ENCODE assay signal across 9 cellular contexts in genomic region chr7:100540073-100540723, GRCh38. TPM values are rescaled to one million over a fixed set of nuclear protein-coding genes. Genes with fewer than 3 reads are reported as not detected.
DNase-seq lines count a peak whose midpoint lies in the region; ATAC-seq and TF ChIP-seq lines count a peak whose summit lies in the region.
"Had no signal": no experiment of that assay in that cellular context is flagged by ENCODE, and none has a peak within 500 bp of the region (broad histone marks: within the 10 kb centered on the region; RNA-seq: fewer than 3 reads in every experiment).

No MANE protein-coding gene starts in this region.

- peak overlapping the region; percentile 75 for H3K9ac ChIP-seq in SU-DHL-6 (ENCODE audit: low read length)

- CTCF ChIA-PET in GM10248 (lab: Yijun Ruan, JAX), result interaction anchor here (0.9 to 3.4 kb wide), 2 partner anchors 9 to 35 kb away, joined by 3 to 14 read pairs; no protein-coding TSS in a partner anchor

- no peaks in the 10 kb centered on the region for H4K20me1 ChIP-seq in SU-DHL-6 (ENCODE audit: low read depth, low read length)

- H3F3A ChIP-seq in SU-DHL-6 (ENCODE audit: insufficient read depth), result no peaks in the 10 kb centered on the region

- no peaks in the 10 kb centered on the region for H3K9me2 ChIP-seq in SU-DHL-6 (replicated peaks; ENCODE audit: insufficient read depth, low read length)

- peaks cover 0 to 41% (median 38%) of the 10 kb centered on the region in 4 donors for H3K4me1 ChIP-seq in sigmoid colon

- TF ChIP-seq CTCF in GM12865 (IDR thresholded peaks at IDR 0.05; ENCODE audit: insufficient read depth, low read depth, low read length, missing control alignments) (no peak), SU-DHL-6 (IDR thresholded peaks at IDR 0.05; ENCODE audit: insufficient read depth, low read length, poor library complexity, severe bottlenecking) (no peak), foreskin fibroblast (IDR thresholded peaks at IDR 0.05; ENCODE audit: low read depth, low read length) (no peak), sigmoid colon (IDR thresholded peaks at IDR 0.05) (no peak), GM10248 (IDR thresholded peaks at IDR 0.05; ENCODE audit: control extremely low read depth, extremely low read depth, low read depth, missing control alignments) (no peak)

- no peaks in the 10 kb centered on the region for H3K79me2 ChIP-seq in SU-DHL-6 (ENCODE audit: insufficient read depth, low read length)

- no peak overlapping the region for H3K27ac ChIP-seq in SU-DHL-6 (ENCODE audit: low read depth, low read length)
- peak overlapping the region in 2 of 4 donors; percentile 83 for H3K27ac ChIP-seq in sigmoid colon

- intact Hi-C loops in sigmoid colon (cut with DNase I), result loop anchor here (2.0 kb wide), 1 partner anchor 61 kb away; the partner anchor contains the start of gene TSC22D4

- H2AFZ ChIP-seq in SU-DHL-6 (ENCODE audit: low read depth, low read length, severe bottlenecking), result no peak overlapping the region

- ATAC-seq in GM21381 (IDR thresholded peaks at IDR 0.05; ENCODE audit: unreplicated experiment), result no peak
- no peak for ATAC-seq in GM18520 (IDR thresholded peaks at IDR 0.05; ENCODE audit: unreplicated experiment)

- POLR2A ChIA-PET in GM10248 (lab: Yijun Ruan, JAX), result no interaction called here

- TF ChIP-seq POLR2A in sigmoid colon (IDR thresholded peaks at IDR 0.05), result no peak

- 10 to 48% methylated on average over 6 of the region's 6 CpGs for WGBS in sigmoid colon, 2 donors

- no peak for TF ChIP-seq EP300 in sigmoid colon (IDR thresholded peaks at IDR 0.05)

- peak overlapping the region; percentile 65 for H3K4me2 ChIP-seq in SU-DHL-6 (ENCODE audit: low read depth, low read length, poor library complexity, severe bottlenecking)

- H3K4me3 ChIP-seq in GM12865 (ENCODE audit: low read depth, low read length) (peak overlapping the region; percentile 69), SU-DHL-6 (ENCODE audit: insufficient read depth, low read length, poor library complexity, severe bottlenecking) (peak overlapping the region; percentile 75), foreskin fibroblast (ENCODE audit: low read depth in 1 of 2, low read length in 2 of 2) (peak overlapping the region; percentile 65 to 72), sigmoid colon (peak overlapping the region; percentile 63 to 91 (median 80))

- no peaks in the 10 kb centered on the region for H3K36me3 ChIP-seq in SU-DHL-6 (ENCODE audit: low read length)
- no peaks in the 10 kb centered on the region for H3K36me3 ChIP-seq in sigmoid colon

- H3K9me3 ChIP-seq in SU-DHL-6 (ENCODE audit: insufficient read depth, low read length) (no peaks in the 10 kb centered on the region), sigmoid colon (no peaks in the 10 kb centered on the region)

- no peaks in the 10 kb centered on the region for H3K27me3 ChIP-seq in SU-DHL-6 (ENCODE audit: low read length)
- no peaks in the 10 kb centered on the region for H3K27me3 ChIP-seq in sigmoid colon

- DNase-seq in GM12865 (ENCODE audit: low read depth) (no peak), foreskin fibroblast (no peak), sigmoid colon (no peak), GM10248 (ENCODE audit: extremely low spot score) (no peak), HPDE6-E6E7 (ENCODE audit: extremely low spot score) (no peak)
- DNase-seq: dermis blood vessel endothelial cell had no signal

RNA-seq across cellular contexts. Expression of gene AGFG2, which starts 1.2 kb away (rescaled TPM):
- 10 to 100 TPM; 17.5 to 32.7 (median 20.2) TPM for total RNA-seq in sigmoid colon
- 10 to 100 TPM; 28.8 to 33.0 (median 30.7) TPM for polyA plus RNA-seq in sigmoid colon

RNA-seq across cellular contexts. Expression of gene SAP25, which starts 33.5 kb away (rescaled TPM):
- total RNA-seq in sigmoid colon, result 1 to 10 TPM in 2 of 4 donors, under 1 TPM in 1, not detected in 1; 0.71 to 2.5 (median 1.9) TPM
- polyA plus RNA-seq in sigmoid colon, result 1 to 10 TPM in 1 of 3 donors, not detected in 2; 7.2 TPM
- total RNA-seq: dermis blood vessel endothelial cell had no signal

RNA-seq across cellular contexts. Expression of gene LRCH4, which starts 45.7 kb away (rescaled TPM):
- total RNA-seq in sigmoid colon, result 10 to 100 TPM; 28.9 to 74.5 (median 42.9) TPM
- polyA plus RNA-seq in sigmoid colon, result 10 to 100 TPM; 28.2 to 92.3 (median 40.7) TPM

RNA-seq across cellular contexts. Expression of gene FBXO24, which starts 45.9 kb away (rescaled TPM):
- total RNA-seq in sigmoid colon, result 1 to 10 TPM in 1 of 4 donors, under 1 TPM in 2, not detected in 1; 0.27 to 2.8 (median 0.71) TPM
- polyA plus RNA-seq in sigmoid colon, result 1 to 10 TPM in 1 of 3 donors, under 1 TPM in 2; 0.46 to 1.2 (median 0.95) TPM
- total RNA-seq: dermis blood vessel endothelial cell had no signal

RNA-seq across cellular contexts. Expression of gene NYAP1, which starts 56.5 kb away (rescaled TPM):
- 1 to 10 TPM; 1.1 to 1.5 (median 1.4) TPM for total RNA-seq in sigmoid colon
- 1 to 10 TPM in 1 of 3 donors, under 1 TPM in 1, not detected in 1; 0.23 to 1.6 TPM for polyA plus RNA-seq in sigmoid colon
